Comparison of ENCODE assay signal across 32 cellular contexts in the genomic region with DNA sequence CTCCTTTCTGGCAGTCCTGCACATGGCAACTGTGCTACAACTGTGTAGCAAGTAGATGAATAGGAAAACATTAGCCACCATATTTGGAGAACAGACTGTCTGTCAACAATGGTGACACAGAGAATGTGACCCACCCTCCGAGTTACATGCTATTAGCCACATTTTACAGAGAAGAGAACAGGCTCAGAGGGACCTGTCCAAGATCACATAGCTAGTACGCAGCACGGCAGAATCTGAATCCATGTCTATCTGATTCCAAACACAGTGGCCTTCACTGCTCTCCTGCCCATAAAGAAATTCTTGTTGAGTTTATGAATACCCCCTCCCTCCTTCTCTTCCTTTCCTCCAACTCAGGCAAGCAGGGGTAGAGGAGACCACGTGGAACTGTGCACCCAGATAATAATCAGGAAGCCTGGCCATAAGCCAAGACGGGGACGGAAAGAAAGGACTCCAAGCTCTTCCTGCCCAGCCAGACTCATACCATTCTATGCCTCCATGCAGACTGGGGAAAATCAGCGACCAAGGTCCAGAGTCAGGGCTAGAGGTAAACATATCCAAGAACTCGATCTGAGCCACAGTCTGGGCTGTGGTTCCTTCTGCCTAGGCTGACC.
DNase-seq lines count a peak whose midpoint lies in the region; ATAC-seq, FAIRE-seq and TF ChIP-seq lines count a peak whose summit lies in the region.
"Had no signal": no experiment of that assay in that cellular context is flagged by ENCODE, and none has a peak within 500 bp of the region (broad histone marks: within the 10 kb centered on the region; RNA-seq: fewer than 3 reads in every experiment).

No MANE protein-coding gene starts in this region.

- no peaks in the 10 kb centered on the region for H3K9me2 ChIP-seq in hepatocyte (replicated peaks; ENCODE audit: insufficient read depth)
- no peaks in the 10 kb centered on the region for H3K9me2 ChIP-seq in MM.1S (replicated peaks; ENCODE audit: insufficient read depth, low read length)

- H3K27ac ChIP-seq in hepatocyte (peak overlapping the region; percentile 84), pancreas (peak overlapping the region in 1 of 4 donors; percentile 17), transverse colon (no peak overlapping the region), MM.1S (ENCODE audit: low read length) (no peak overlapping the region)
- H3K27ac ChIP-seq: 22Rv1, C4-2B, epithelial cell of prostate, neutrophil, sigmoid colon had no signal

- peaks cover 7% of the 10 kb centered on the region for H3K4me1 ChIP-seq in hepatocyte (ENCODE audit: insufficient read depth)
- no peaks in the 10 kb centered on the region for H3K4me1 ChIP-seq in pancreas
- H3K4me1 ChIP-seq in transverse colon: no peaks in the 10 kb centered on the region
- H3K4me1 ChIP-seq in MM.1S (ENCODE audit: low read length): no peaks in the 10 kb centered on the region
- H3K4me1 ChIP-seq: sigmoid colon had no signal

- H3K79me2 ChIP-seq in hepatocyte (no peaks in the 10 kb centered on the region), MM.1S (ENCODE audit: low read length) (no peaks in the 10 kb centered on the region)

- H3K4me3 ChIP-seq in hepatocyte: no peak overlapping the region
- no peak overlapping the region for H3K4me3 ChIP-seq in pancreas
- H3K4me3 ChIP-seq in transverse colon: no peak overlapping the region
- H3K4me3 ChIP-seq in MM.1S (ENCODE audit: low read length): no peak overlapping the region
- H3K4me3 ChIP-seq: sigmoid colon had no signal

- 46% methylated on average over 8 of the region's 8 CpGs for WGBS in hepatocyte (ENCODE audit: low lambda C conversion rate, missing lambda C conversion rate)
- WGBS in pancreas, 2 donors: 42 to 45% methylated on average over 8 of the region's 8 CpGs
- 56 to 59% methylated on average over 7 to 8 of the region's 8 CpGs for WGBS in transverse colon (ENCODE audit: low coverage in 1 of 2), 2 donors

- H3K27me3 ChIP-seq in hepatocyte (no peaks in the 10 kb centered on the region), pancreas (no peaks in the 10 kb centered on the region), transverse colon (no peaks in the 10 kb centered on the region), MM.1S (replicated peaks; ENCODE audit: insufficient read depth, low read length) (no peaks in the 10 kb centered on the region)
- H3K27me3 ChIP-seq: sigmoid colon had no signal

- no peaks in the 10 kb centered on the region for H3F3A ChIP-seq in MM.1S (ENCODE audit: insufficient read depth, low read length)

- H3K4me2 ChIP-seq in hepatocyte (peak overlapping the region; percentile 17), MM.1S (ENCODE audit: low read depth, low read length) (no peak overlapping the region)

- in situ Hi-C loops in transverse colon (cut with MboI; ENCODE audit: low pct_ligation_motif_present in 1 of 4, low pct_unique_long_range_greater_than_20kb in 1 of 4, low sequenced_read_pairs in 3 of 4): no loop called here

- H3K36me3 ChIP-seq in hepatocyte (replicated peaks; ENCODE audit: insufficient read depth, low read depth): no peaks in the 10 kb centered on the region
- no peaks in the 10 kb centered on the region for H3K36me3 ChIP-seq in pancreas
- no peaks in the 10 kb centered on the region for H3K36me3 ChIP-seq in transverse colon
- H3K36me3 ChIP-seq in MM.1S (replicated peaks; ENCODE audit: insufficient read depth, low read length): no peaks in the 10 kb centered on the region
- H3K36me3 ChIP-seq: neutrophil, sigmoid colon had no signal

- DNase-seq in DMS 273 (lab: John Stamatoyannopoulos, UW; ENCODE audit: unreplicated experiment): peak; percentile 14
- DNase-seq in DMS 273 treated with DMSO at 0.1 percent for 48 hours (lab: John Stamatoyannopoulos, UW): no peak
- DNase-seq in SK-N-DZ (ENCODE audit: low spot score): peak; percentile 58
- peak; percentile 62 for DNase-seq in hepatocyte (ENCODE audit: low spot score)
- peak in 1 of 6 donors; percentile 52 for DNase-seq in pancreas
- no peak for DNase-seq in COLO668 (lab: John Stamatoyannopoulos, UW; ENCODE audit: unreplicated experiment)
- no peak for DNase-seq in transverse colon
- DNase-seq in MM.1S: no peak
- DNase-seq: activated B cell treated with CpG ODN at 0.5 μM for 24 hours; activated CD4-positive, alpha-beta T cell treated with anti-CD3 and anti-CD28 coated beads, Interleukin-2, amount 50 U/mL, for 1 hour; activated CD8-positive, alpha-beta memory T cell treated with anti-CD3 and anti-CD28 coated beads, Interleukin-2, amount 10 ng/mL, durations not matched to agents 7 days and 5 days; activated gamma-delta T cell; activated naive CD8-positive, alpha-beta T cell treated with anti-CD3 and anti-CD28 coated beads for 36 hours; activated T-cell treated with anti-CD3 and anti-CD28 coated beads, Interleukin-2, amount 50 U/mL, for 4 hours; anterior cingulate cortex; effector CD8-positive, alpha-beta T cell; GOT3; left ventricle myocardium superior; naive B cell; NCI-H1092; NCI-H187 treated with DMSO at 0.1 percent for 48 hours; NCI-H510A treated with DMSO at 0.1 percent for 48 hours; NK-92 treated with Interleukin-12 subunit alpha and Interleukin-12 subunit beta, amount 100 ng/mL, for 24 hours; SHP77 treated with DMSO at 0.1 percent for 48 hours; sigmoid colon; stimulated activated CD4-positive, alpha-beta T cell treated with anti-CD3 and anti-CD28 coated beads, Interleukin-4, amount 100 ng/mL, for 24 hours; T-helper 9 cell had no signal

- H3K9ac ChIP-seq in MM.1S (ENCODE audit: low read length): no peak overlapping the region

- intact Hi-C loops in pancreas (cut with DNase I) (no loop called here), transverse colon (cut with DNase I; ENCODE audit: low total_unique reads) (no loop called here)

- no peak for TF ChIP-seq CTCF in hepatocyte (IDR thresholded peaks at IDR 0.05; ENCODE audit: poor library complexity)
- no peak for TF ChIP-seq CTCF in pancreas (IDR thresholded peaks at IDR 0.05)
- TF ChIP-seq CTCF in transverse colon (IDR thresholded peaks at IDR 0.05): no peak
- no peak for TF ChIP-seq CTCF in MM.1S (IDR thresholded peaks at IDR 0.05; ENCODE audit: low read length)

- TF ChIP-seq POLR2A in transverse colon (IDR thresholded peaks at IDR 0.05): no peak

- peak; percentile 20 to 46 (median 30) for ATAC-seq in pancreas
- ATAC-seq: activated CD8-positive, alpha-beta memory T cell treated with anti-CD3 and anti-CD28 coated beads, Interleukin-2, amount 10 ng/mL, durations not matched to agents 7 days and 5 days; activated T-cell treated with anti-CD3 and anti-CD28 coated beads, Interleukin-2, amount 50 U/mL, for 4 hours; left ventricle myocardium superior had no signal

- H4K20me1 ChIP-seq in hepatocyte (ENCODE audit: insufficient read depth, poor library complexity, severe bottlenecking) (no peaks in the 10 kb centered on the region), MM.1S (ENCODE audit: insufficient read depth, low read length) (no peaks in the 10 kb centered on the region)

- FAIRE-seq in pancreas (lab: Jason Lieb, UNC): no peak
- FAIRE-seq: islet of Langerhans had no signal

- H3K9me3 ChIP-seq in hepatocyte (ENCODE audit: low read depth) (no peaks in the 10 kb centered on the region), pancreas (no peaks in the 10 kb centered on the region), transverse colon (no peaks in the 10 kb centered on the region), MM.1S (replicated peaks; ENCODE audit: insufficient read depth, low read length) (no peaks in the 10 kb centered on the region)
- H3K9me3 ChIP-seq: neutrophil, sigmoid colon had no signal

- no peak for TF ChIP-seq EP300 in transverse colon (IDR thresholded peaks at IDR 0.05; ENCODE audit: low read depth)

- H2AFZ ChIP-seq in hepatocyte: no peak overlapping the region
- no peak overlapping the region for H2AFZ ChIP-seq in MM.1S (ENCODE audit: low read length)

Comparison
In these comparisons a context has a peak if more than half of its experiments do, and no peak if none do; other contexts are left out.
1. DNase-seq: peak in DMS 273 (single experiment), SK-N-DZ (single experiment) and hepatocyte (single experiment); none in DMS 273 treated with DMSO at 0.1 percent for 48 hours (single experiment), COLO668 (single experiment), transverse colon (single experiment) and MM.1S (single experiment).